18 cellular contexts compared by ENCODE assay signal in the genomic region with DNA sequence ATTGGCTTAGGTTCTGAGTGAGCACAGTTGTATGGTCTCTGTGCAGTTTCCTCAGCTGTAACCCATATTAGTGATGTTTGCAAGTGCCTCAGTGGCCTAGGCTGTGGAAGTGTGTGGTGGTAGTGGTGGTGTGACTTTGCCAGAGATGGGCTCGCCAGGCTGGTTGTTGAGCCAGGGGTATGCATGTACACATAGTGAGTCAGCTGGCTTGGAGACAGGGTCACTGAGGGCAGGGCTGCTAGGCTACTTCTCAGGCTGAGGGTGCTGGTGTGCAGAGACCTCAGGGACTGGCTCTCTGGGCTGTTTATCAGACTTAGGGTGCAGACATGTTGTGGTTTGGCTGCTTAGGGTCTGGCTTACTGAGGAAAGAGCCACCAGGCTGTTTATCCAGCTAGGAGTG. TPM values are rescaled to one million over a fixed set of nuclear protein-coding genes. Genes with fewer than 3 reads are reported as not detected.
DNase-seq lines count a peak whose midpoint lies in the region; ATAC-seq and TF ChIP-seq lines count a peak whose summit lies in the region.
"Had no signal": no experiment of that assay in that cellular context is flagged by ENCODE, and none has a peak within 500 bp of the region (broad histone marks: within the 10 kb centered on the region; RNA-seq: fewer than 3 reads in every experiment).

No MANE protein-coding gene starts in this region.

- no peaks in the 10 kb centered on the region for H3K4me1 Mint-ChIP-seq in T-cell

- H3K36me3 ChIP-seq in GM23248 (ENCODE audit: low read depth), result no peaks in the 10 kb centered on the region
- no peaks in the 10 kb centered on the region for H3K36me3 ChIP-seq in RWPE2 (ENCODE audit: low read depth)
- H3K36me3 ChIP-seq in osteoblast (ENCODE audit: insufficient read depth, low read length), result no peaks in the 10 kb centered on the region

- DNase-seq in GM23248, result peak; percentile 20
- no peak for DNase-seq in RWPE2 (ENCODE audit: low spot score)
- DNase-seq in osteoblast (ENCODE audit: insufficient read length, low spot score, missing footprints), result no peak
- DNase-seq in AG08395 (ENCODE audit: low spot score), result no peak
- DNase-seq in H4 (ENCODE audit: low spot score), result no peak
- DNase-seq in T-cell, result no peak
- DNase-seq in globus pallidus (ENCODE audit: low spot score), result no peak
- DNase-seq: C1 segment of cervical spinal cord, DND-41, GDM1, NCI-H1436, NCI-H2029 treated with DMSO at 0.1 percent for 48 hours, NCI-H2171 treated with DMSO at 0.1 percent for 48 hours, NCI-H510A, NCI-H774 had no signal

- H3K4me1 ChIP-seq in GM23248 (ENCODE audit: insufficient read depth) (peaks cover 4% of the 10 kb centered on the region; the same call in 1 of the 2 replicates), RWPE2 (ENCODE audit: insufficient read depth, poor library complexity, severe bottlenecking) (no peaks in the 10 kb centered on the region), osteoblast (ENCODE audit: insufficient read depth, low read length) (peaks cover 4% of the 10 kb centered on the region)

- no peaks in the 10 kb centered on the region for H3K36me3 Mint-ChIP-seq in T-cell

- no peak overlapping the region for H3K9ac ChIP-seq in GM23248

- ATAC-seq in RWPE2 (ENCODE audit: low read depth), result peak; percentile 55; the same call in 2 of the 3 replicates
- peak; percentile 41 for ATAC-seq in esophagus mucosa
- ATAC-seq in T-cell (replicated peaks in 1 of 4), result no peak
- ATAC-seq: GM12878, Right ventricle myocardium inferior had no signal

- CTCF ChIA-PET in T-cell (lab: Charles Lee), result interaction anchor here in 1 of 2 donors (1.4 kb wide), 1 partner anchor 19 kb away, joined by 4 read pairs; no protein-coding TSS in a partner anchor

- H3K9me3 Mint-ChIP-seq in T-cell, result no peaks in the 10 kb centered on the region

- H3K4me3 ChIP-seq in GM23248 (no peak overlapping the region), RWPE2 (ENCODE audit: severe bottlenecking) (no peak overlapping the region), osteoblast (ENCODE audit: insufficient read depth, low read length) (no peak overlapping the region)
- H3K4me3 ChIP-seq: GM12878 had no signal

- no peaks in the 10 kb centered on the region for H3F3A ChIP-seq in GM23248 (ENCODE audit: insufficient read depth)

- no peaks in the 10 kb centered on the region for H3K9me3 ChIP-seq in GM23248 (ENCODE audit: low read depth)
- no peaks in the 10 kb centered on the region for H3K9me3 ChIP-seq in RWPE2 (ENCODE audit: severe bottlenecking)
- no peaks in the 10 kb centered on the region for H3K9me3 ChIP-seq in osteoblast (ENCODE audit: low read depth, low read length)

- no peaks in the 10 kb centered on the region for H3K27me3 Mint-ChIP-seq in T-cell

- 20 to 30% methylated on average over 1 of the region's 1 CpG for WGBS in GM23248 (ENCODE audit: low coverage in 1 of 2, low lambda C conversion rate in 2 of 2, missing lambda C conversion rate in 2 of 2), 2 experiments

- no peak overlapping the region for H3K27ac Mint-ChIP-seq in T-cell

- POLR2A ChIA-PET in T-cell (lab: Charles Lee), result no interaction called here

- in situ Hi-C loops in GM23248 (cut with MboI), result loop anchor here (10.0 to 25.0 kb wide), 2 partner anchors 230 to 433 kb away; no protein-coding TSS in a partner anchor

- H4K20me1 ChIP-seq in GM23248 (ENCODE audit: insufficient read depth), result no peaks in the 10 kb centered on the region
- peaks cover 10% of the 10 kb centered on the region for H4K20me1 ChIP-seq in osteoblast (ENCODE audit: insufficient read depth, low read length)

- no peak overlapping the region for H3K4me2 ChIP-seq in GM23248 (ENCODE audit: unreplicated experiment)
- H3K4me2 ChIP-seq in osteoblast (ENCODE audit: insufficient read depth, low read length), result peak overlapping the region; percentile 18

- TF ChIP-seq CTCF in RWPE2 (IDR thresholded peaks at IDR 0.05; ENCODE audit: poor library complexity, severe bottlenecking) (no peak), osteoblast (IDR thresholded peaks at IDR 0.05; ENCODE audit: extremely low read depth, low read depth, low read length) (no peak)

- no peaks in the 10 kb centered on the region for H3K9me2 ChIP-seq in GM23248 (ENCODE audit: insufficient read depth)

- H2AFZ ChIP-seq in GM23248 (no peak overlapping the region), osteoblast (ENCODE audit: low read length) (no peak overlapping the region)

- H3K27me3 ChIP-seq in GM23248 (replicated peaks; ENCODE audit: insufficient read depth) (no peaks in the 10 kb centered on the region), RWPE2 (ENCODE audit: insufficient read depth, poor library complexity, severe bottlenecking) (no peaks in the 10 kb centered on the region), osteoblast (ENCODE audit: insufficient read depth, low read length) (no peaks in the 10 kb centered on the region)

- H3K27ac ChIP-seq in GM23248 (no peak overlapping the region), RWPE2 (ENCODE audit: poor library complexity, severe bottlenecking) (no peak overlapping the region), osteoblast (ENCODE audit: low read depth, low read length) (no peak overlapping the region)

- no peaks in the 10 kb centered on the region for H3K79me2 ChIP-seq in GM23248 (ENCODE audit: insufficient read depth)
- H3K79me2 ChIP-seq in osteoblast (ENCODE audit: insufficient read depth, low read length), result peaks cover 8% of the 10 kb centered on the region

- no peak overlapping the region for H3K4me3 Mint-ChIP-seq in T-cell

RNA-seq across cellular contexts. Expression of a gene that starts 14.9 kb away (rescaled TPM):
- total RNA-seq in GM23248 (2014; rRNA removed; shearing (Covaris generic)), result 4.0 and 5.1 TPM in 2 replicates
- 3.2 and 3.6 TPM in 2 replicates for polyA plus RNA-seq in GM23248 (2016; fragmentation: Nextera tagmentation; extraction: Ambion mirVana)
- total RNA-seq in esophagus mucosa, result 4.2 TPM
- total RNA-seq in osteoblast, result 10.0 and 10.5 TPM in 2 replicates
- total RNA-seq in H4 (2014; rRNA removed; shearing (Covaris generic)), result 2.1 and 2.8 TPM in 2 replicates
- 1 to 10 TPM; 4.3 to 6.1 (median 5.1) TPM for total RNA-seq in T-cell

RNA-seq across cellular contexts. Expression of a gene that starts 15.2 kb away (rescaled TPM):
- 0.38 and 0.65 TPM in 2 replicates for total RNA-seq in GM23248 (2014; rRNA removed; shearing (Covaris generic))
- polyA plus RNA-seq in GM23248 (2016; fragmentation: Nextera tagmentation; extraction: Ambion mirVana), result 0.67 and 1.0 TPM in 2 replicates
- total RNA-seq in esophagus mucosa, result 1.00 TPM
- total RNA-seq in osteoblast, result 0.72 and 0.88 TPM in 2 replicates
- 0.31 and 0.72 TPM in 2 replicates for total RNA-seq in H4 (2014; rRNA removed; shearing (Covaris generic))
- total RNA-seq in T-cell, result 1 to 10 TPM; 1.8 to 4.5 (median 4.5) TPM

Comparison
In these comparisons a context has a peak if more than half of its experiments do, and no peak if none do; other contexts are left out.
1. ATAC-seq: peak in RWPE2 (single experiment) and esophagus mucosa (single experiment); none in T-cell (0 of 4).